Comparison of ENCODE assay signal across 10 cellular contexts in the genomic region with DNA sequence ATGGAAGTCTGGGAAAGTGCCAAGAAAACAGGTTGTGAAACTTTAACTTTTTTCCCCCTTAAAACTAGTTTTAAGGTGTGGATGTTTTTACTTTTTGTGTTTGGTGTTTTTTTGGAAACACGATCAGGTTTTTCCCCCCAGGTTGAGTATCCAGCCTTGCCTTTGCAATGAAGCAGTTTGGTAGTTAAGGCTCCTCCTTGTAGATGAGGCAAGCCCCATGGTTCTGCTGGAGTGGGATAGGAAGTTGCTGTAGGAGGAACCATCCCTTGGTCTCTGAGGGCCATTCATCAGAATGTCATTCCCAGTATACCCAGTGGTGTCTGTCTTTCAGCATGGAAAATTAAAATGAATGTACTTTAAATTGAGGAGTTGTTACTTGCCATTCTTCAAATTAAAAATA. TPM values are rescaled to one million over a fixed set of nuclear protein-coding genes. Genes with fewer than 3 reads are reported as not detected.
DNase-seq lines count a peak whose midpoint lies in the region; ATAC-seq lines count a peak whose summit lies in the region.
"Had no signal": no experiment of that assay in that cellular context is flagged by ENCODE, and none has a peak within 500 bp of the region (broad histone marks: within the 10 kb centered on the region; RNA-seq: fewer than 3 reads in every experiment).

No MANE protein-coding gene starts in this region.

- no peaks in the 10 kb centered on the region for H3K9me3 Mint-ChIP-seq in activated CD8-positive, alpha-beta memory T cell treated with anti-CD3 and anti-CD28 coated beads, Interleukin-2, amount 10 ng/mL, durations not matched to agents 7 days and 5 days (ENCODE audit: low read depth)
- no peaks in the 10 kb centered on the region for H3K9me3 Mint-ChIP-seq in T-cell

- peak overlapping the region; percentile 84 for H3K4me3 Mint-ChIP-seq in activated CD8-positive, alpha-beta memory T cell treated with anti-CD3 and anti-CD28 coated beads, Interleukin-2, amount 10 ng/mL, durations not matched to agents 7 days and 5 days
- H3K4me3 Mint-ChIP-seq in T-cell: peak overlapping the region; percentile 85 to 93 (median 89)

- H3K9ac ChIP-seq in stomach smooth muscle (ENCODE audit: low read length in 2 of 2): no peak overlapping the region

- no peaks in the 10 kb centered on the region for H3K27me3 ChIP-seq in stomach smooth muscle (ENCODE audit: control insufficient read depth in 1 of 2, insufficient read depth in 2 of 2, low read length in 2 of 2)

- POLR2A ChIA-PET in T-cell (lab: Charles Lee): no interaction called here

- H3K4me1 ChIP-seq in stomach smooth muscle (ENCODE audit: control insufficient read depth, insufficient read depth, low read length): peaks cover 24% of the 10 kb centered on the region

- H3K36me3 Mint-ChIP-seq in activated CD8-positive, alpha-beta memory T cell treated with anti-CD3 and anti-CD28 coated beads, Interleukin-2, amount 10 ng/mL, durations not matched to agents 7 days and 5 days: peaks cover 3% of the 10 kb centered on the region
- H3K36me3 Mint-ChIP-seq in T-cell: no peaks in the 10 kb centered on the region

- no peak for DNase-seq in activated CD8-positive, alpha-beta memory T cell treated with anti-CD3 and anti-CD28 coated beads, Interleukin-2, amount 10 ng/mL, durations not matched to agents 7 days and 5 days
- DNase-seq in activated CD8-positive, alpha-beta memory T cell treated with anti-CD3 and anti-CD28 coated beads, Interleukin-2, amount 50 U/mL, for 48 hours: no peak
- DNase-seq in T-cell (no peak), foreskin melanocyte (peak; percentile 19), SK-N-DZ (ENCODE audit: low spot score) (no peak)
- DNase-seq: GOT3 had no signal

- H3K36me3 ChIP-seq in stomach smooth muscle (ENCODE audit: control insufficient read depth in 2 of 2, insufficient read depth in 2 of 2, low read length in 2 of 2): no peaks in the 10 kb centered on the region

- H3K4me1 Mint-ChIP-seq in activated CD8-positive, alpha-beta memory T cell treated with anti-CD3 and anti-CD28 coated beads, Interleukin-2, amount 10 ng/mL, durations not matched to agents 7 days and 5 days: peaks cover 51% of the 10 kb centered on the region
- peaks cover 74 to 82% (median 76%) of the 10 kb centered on the region in 3 donors for H3K4me1 Mint-ChIP-seq in T-cell

- ATAC-seq in activated CD8-positive, alpha-beta memory T cell treated with anti-CD3 and anti-CD28 coated beads, Interleukin-2, amount 10 ng/mL, durations not matched to agents 7 days and 5 days: no peak
- ATAC-seq in T-cell (replicated peaks in 1 of 4) (no peak), GM18511 (IDR thresholded peaks at IDR 0.05; ENCODE audit: unreplicated experiment) (no peak), GM21526 (IDR thresholded peaks at IDR 0.05; ENCODE audit: low FRiP score, unreplicated experiment) (no peak)
- ATAC-seq: sciatic nerve had no signal

- no peak overlapping the region for H3K27ac ChIP-seq in stomach smooth muscle (ENCODE audit: low read length)

- peak overlapping the region; percentile 40 to 83 for H3K4me3 ChIP-seq in stomach smooth muscle (ENCODE audit: low read length in 2 of 2)

- CTCF ChIA-PET in activated CD8-positive, alpha-beta memory T cell treated with anti-CD3 and anti-CD28 coated beads, Interleukin-2, amount 10 ng/mL, durations not matched to agents 7 days and 5 days (lab: Charles Lee): interaction anchor here (2.4 kb wide), 1 partner anchor 127 kb away, joined by 8 read pairs; no protein-coding TSS in a partner anchor
- CTCF ChIA-PET in T-cell (lab: Charles Lee): interaction anchor here in 1 of 2 donors (0.5 kb wide), 1 partner anchor 31 kb away, joined by 3 read pairs; no protein-coding TSS in a partner anchor

- no peaks in the 10 kb centered on the region for H3K27me3 Mint-ChIP-seq in activated CD8-positive, alpha-beta memory T cell treated with anti-CD3 and anti-CD28 coated beads, Interleukin-2, amount 10 ng/mL, durations not matched to agents 7 days and 5 days
- H3K27me3 Mint-ChIP-seq in T-cell: no peaks in the 10 kb centered on the region

- H3K9me3 ChIP-seq in stomach smooth muscle (ENCODE audit: control insufficient read depth in 2 of 2, low read length in 2 of 2): no peaks in the 10 kb centered on the region

- H3K27ac Mint-ChIP-seq in activated CD8-positive, alpha-beta memory T cell treated with anti-CD3 and anti-CD28 coated beads, Interleukin-2, amount 10 ng/mL, durations not matched to agents 7 days and 5 days: no peak overlapping the region
- H3K27ac Mint-ChIP-seq in T-cell: no peak overlapping the region

RNA-seq across cellular contexts. Expression of gene CUL1, which starts 2.7 kb away (rescaled TPM):
- total RNA-seq in activated CD8-positive, alpha-beta memory T cell treated with anti-CD3 and anti-CD28 coated beads, Interleukin-2, amount 10 ng/mL, durations not matched to agents 7 days and 5 days: 10 to 100 TPM; 55.3 to 84.3 TPM
- 10 to 100 TPM; 42.3 to 53.7 (median 49.9) TPM for total RNA-seq in T-cell
- 50.5 and 52.6 TPM in 2 replicates for polyA plus RNA-seq in SK-N-DZ (2014; cell fraction: cytosol; rRNA removed)
- polyA plus RNA-seq in SK-N-DZ (2014; cell fraction: nucleus; rRNA removed): 35.6 and 51.8 TPM in 2 replicates
